ENCODE assay signal across 34 cellular contexts in genomic region chr22:43434601-43435311, GRCh38. TPM values are rescaled to one million over a fixed set of nuclear protein-coding genes. Genes with fewer than 3 reads are reported as not detected.
"Had no signal": no experiment of that assay in that cellular context is flagged by ENCODE, and none has a peak within 500 bp of the region (broad histone marks: within the 10 kb centered on the region; RNA-seq: fewer than 3 reads in every experiment).

No MANE protein-coding gene starts in this region.

- H3K4me1 ChIP-seq: adrenal gland, ascending aorta, lower lobe of right lung, upper lobe of left lung had no signal

- ATAC-seq: activated CD4-positive, alpha-beta T cell treated with anti-CD3 and anti-CD28 coated beads for 36 hours; esophagus mucosa; left lobe of liver; lower lobe of right lung; natural killer cell; stimulated activated effector memory CD8-positive, alpha-beta T cell treated with anti-CD3 and anti-CD28 coated beads, Interleukin-12 subunit alpha, Interleukin-12 subunit beta, amount 100 ng/mL, for 72 hours had no signal

- H2AFZ ChIP-seq: neural progenitor cell had no signal

- H3K27ac ChIP-seq: adrenal gland, ascending aorta, cardiac muscle cell, lower lobe of right lung, neural progenitor cell, upper lobe of left lung had no signal

- H3K27me3 Mint-ChIP-seq: brain had no signal

- H3K9ac ChIP-seq: neural progenitor cell had no signal

- H3K4me2 ChIP-seq: neural progenitor cell had no signal

- H3K4me3 ChIP-seq: adrenal gland, ascending aorta, cardiac muscle cell, lower lobe of right lung, neural progenitor cell, upper lobe of left lung had no signal

- H3K27ac Mint-ChIP-seq: activated CD4-positive, alpha-beta T cell treated with anti-CD3 and anti-CD28 coated beads for 36 hours; activated naive CD8-positive, alpha-beta T cell treated with anti-CD3 and anti-CD28 coated beads for 36 hours; activated T-helper 1 cell treated with anti-CD3 and anti-CD28 coated beads, Interleukin-12 subunit alpha, Interleukin-12 subunit beta, Interleukin-2, Interleukin-4 antibody, amounts not matched to agents 30 ng/mL and 10 ng/mL and 1 ng/mL, durations not matched to agents 14 hours and 24 hours and 36 hours; endodermal cell; natural killer cell; neural progenitor cell; progenitor cell of endocrine pancreas; stimulated activated effector memory CD8-positive, alpha-beta T cell treated with anti-CD3 and anti-CD28 coated beads, Interleukin-12 subunit alpha, Interleukin-12 subunit beta, amount 100 ng/mL, for 72 hours; stimulated activated naive CD8-positive, alpha-beta T cell treated with anti-CD3 and anti-CD28 coated beads, Interleukin-15, Interleukin-2, amounts not matched to agents 100 ng/mL and 50 ng/mL, for 24 hours; T-helper 2 cell treated with Interferon-gamma antibody and Interleukin-4, amounts not matched to agents 5 μg/mL and 100 μg/mL, for 36 hours had no signal

- H3K36me3 Mint-ChIP-seq: activated naive CD8-positive, alpha-beta T cell treated with anti-CD3 and anti-CD28 coated beads for 36 hours; brain; natural killer cell; neural progenitor cell had no signal

- H3K4me1 Mint-ChIP-seq: activated CD4-positive, alpha-beta T cell treated with anti-CD3 and anti-CD28 coated beads for 36 hours; activated naive CD8-positive, alpha-beta T cell treated with anti-CD3 and anti-CD28 coated beads for 36 hours; endodermal cell; natural killer cell; stimulated activated effector memory CD8-positive, alpha-beta T cell treated with anti-CD3 and anti-CD28 coated beads, Interleukin-12 subunit alpha, Interleukin-12 subunit beta, amount 100 ng/mL, for 72 hours had no signal

- DNase-seq: activated CD4-positive, alpha-beta T cell treated with anti-CD3 and anti-CD28 coated beads for 36 hours; activated CD4-positive, alpha-beta T cell treated with anti-CD3 and anti-CD28 coated beads, Interleukin-2, amount 50 U/mL, for 4 hours; activated CD4-positive, CD25-positive, alpha-beta regulatory T cell; activated CD8-positive, alpha-beta memory T cell treated with anti-CD3 and anti-CD28 coated beads for 24 hours; activated gamma-delta T cell treated with Interleukin-2 at 50 U/mL for 16 hours; activated naive CD8-positive, alpha-beta T cell treated with anti-CD3 and anti-CD28 coated beads for 36 hours; adrenal gland; cortex of kidney; endodermal cell; foreskin fibroblast; head of caudate nucleus; hypothalamus; kidney glomerular epithelial cell; lower lobe of right lung; mesenchymal stem cell; natural killer cell; retina; stimulated activated CD4-positive, alpha-beta T cell treated with anti-CD3 and anti-CD28 coated beads, Interleukin-4, amount 100 ng/mL, for 24 hours; substantia nigra; T-helper 1 cell had no signal

- H3K9me3 ChIP-seq: adrenal gland, ascending aorta, lower lobe of right lung, upper lobe of left lung had no signal

- H3K27me3 ChIP-seq: ascending aorta, upper lobe of left lung had no signal

- H3K36me3 ChIP-seq: adrenal gland, ascending aorta, cardiac muscle cell, lower lobe of right lung, neural progenitor cell, upper lobe of left lung had no signal

- H3K9me3 Mint-ChIP-seq: activated naive CD8-positive, alpha-beta T cell treated with anti-CD3 and anti-CD28 coated beads for 36 hours; activated T-helper 1 cell treated with anti-CD3 and anti-CD28 coated beads, Interleukin-12 subunit alpha, Interleukin-12 subunit beta, Interleukin-2, Interleukin-4 antibody, amounts not matched to agents 30 ng/mL and 10 ng/mL and 1 ng/mL, durations not matched to agents 14 hours and 24 hours and 36 hours; brain; endodermal cell; natural killer cell; neural progenitor cell; stimulated activated effector memory CD8-positive, alpha-beta T cell treated with anti-CD3 and anti-CD28 coated beads, Interleukin-12 subunit alpha, Interleukin-12 subunit beta, amount 100 ng/mL, for 72 hours; stimulated activated naive CD8-positive, alpha-beta T cell treated with anti-CD3 and anti-CD28 coated beads, Interleukin-15, Interleukin-2, amounts not matched to agents 100 ng/mL and 50 ng/mL, for 24 hours; T-helper 2 cell treated with Interferon-gamma antibody and Interleukin-4, amounts not matched to agents 5 μg/mL and 100 μg/mL, for 36 hours had no signal

- H3K4me3 Mint-ChIP-seq: activated CD4-positive, alpha-beta T cell treated with anti-CD3 and anti-CD28 coated beads for 36 hours; activated naive CD8-positive, alpha-beta T cell treated with anti-CD3 and anti-CD28 coated beads for 36 hours; activated T-helper 1 cell treated with anti-CD3 and anti-CD28 coated beads, Interleukin-12 subunit alpha, Interleukin-12 subunit beta, Interleukin-2, Interleukin-4 antibody, amounts not matched to agents 30 ng/mL and 10 ng/mL and 1 ng/mL, durations not matched to agents 14 hours and 24 hours and 36 hours; brain; endodermal cell; natural killer cell; neural progenitor cell; stimulated activated effector memory CD8-positive, alpha-beta T cell treated with anti-CD3 and anti-CD28 coated beads, Interleukin-12 subunit alpha, Interleukin-12 subunit beta, amount 100 ng/mL, for 72 hours; stimulated activated naive CD8-positive, alpha-beta T cell treated with anti-CD3 and anti-CD28 coated beads, Interleukin-15, Interleukin-2, amounts not matched to agents 100 ng/mL and 50 ng/mL, for 24 hours; T-helper 2 cell treated with Interferon-gamma antibody and Interleukin-4, amounts not matched to agents 5 μg/mL and 100 μg/mL, for 36 hours had no signal

RNA-seq across cellular contexts. Expression of gene MPPED1, which starts 22.9 kb away (rescaled TPM):
- total RNA-seq: activated CD4-positive, alpha-beta T cell treated with anti-CD3 and anti-CD28 coated beads for 36 hours; activated naive CD8-positive, alpha-beta T cell treated with anti-CD3 and anti-CD28 coated beads for 36 hours; activated T-helper 1 cell treated with anti-CD3 and anti-CD28 coated beads, Interleukin-12 subunit alpha, Interleukin-12 subunit beta, Interleukin-2, Interleukin-4 antibody, amounts not matched to agents 30 ng/mL and 10 ng/mL and 1 ng/mL, durations not matched to agents 14 hours and 24 hours and 36 hours; ascending aorta; esophagus mucosa; lower lobe of right lung; mononuclear cell; natural killer cell; osteocyte; upper lobe of left lung had no signal
- polyA plus RNA-seq: cardiac muscle cell had no signal
